ENCODE assay signal across 1 cellular context in the genomic region with DNA sequence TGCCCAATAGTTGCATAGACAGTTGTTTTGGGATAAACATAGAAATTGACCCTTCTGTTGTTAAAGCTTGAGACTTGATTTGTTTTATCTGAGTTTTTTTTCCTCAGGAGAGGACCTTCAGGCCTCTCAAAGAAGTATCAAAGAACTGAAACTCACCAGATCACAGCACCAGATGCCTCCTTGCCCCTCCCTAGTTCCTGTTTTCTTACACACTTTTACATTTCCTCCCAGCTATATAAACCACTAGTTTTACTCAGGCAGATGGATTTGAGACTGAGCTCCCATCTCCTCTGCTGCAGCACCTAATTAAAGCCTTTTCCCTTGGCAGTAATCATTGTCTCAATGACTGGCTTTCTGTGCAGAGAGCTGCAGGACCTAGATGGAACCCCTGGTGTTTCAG.
TF ChIP-seq lines count a peak whose summit lies in the region.

No MANE protein-coding gene starts in this region.

TF ChIP-seq in GM12878, 131 proteins besides CTCF, POLR2A, EP300 and RAD21:
- TF ChIP-seq PAX8 (IDR thresholded peaks at IDR 0.05) (no peak), RUNX3 (IDR thresholded peaks at IDR 0.05; ENCODE audit: low read length) (no peak), BMI1 (IDR thresholded peaks at IDR 0.05; ENCODE audit: borderline replicate concordance) (no peak), BHLHE40 (IDR thresholded peaks at IDR 0.05; ENCODE audit: borderline replicate concordance in 1 of 2, low read depth in 2 of 2, low read length in 1 of 2) (no peak), NFIC (IDR thresholded peaks at IDR 0.05; ENCODE audit: low read depth, low read length) (no peak), NR2C2 (IDR thresholded peaks at IDR 0.05; ENCODE audit: borderline replicate concordance, control insufficient read depth, insufficient read length, low read depth) (no peak), MTA2 (IDR thresholded peaks at IDR 0.05; ENCODE audit: low read depth) (no peak), EGR1 (IDR thresholded peaks at IDR 0.05; ENCODE audit: borderline replicate concordance in 1 of 2, low read depth in 2 of 2, low read length in 2 of 2) (no peak), NFXL1 (IDR thresholded peaks at IDR 0.05; ENCODE audit: borderline replicate concordance) (no peak), CBFB (IDR thresholded peaks at IDR 0.05; ENCODE audit: low read depth) (no peak), RB1 (IDR thresholded peaks at IDR 0.05; ENCODE audit: borderline replicate concordance) (no peak), TARDBP (IDR thresholded peaks at IDR 0.05; ENCODE audit: borderline replicate concordance) (no peak), ZNF274 (IDR thresholded peaks at IDR 0.05; ENCODE audit: insufficient read depth, insufficient read length) (no peak)
- TF ChIP-seq, protein P1, sequence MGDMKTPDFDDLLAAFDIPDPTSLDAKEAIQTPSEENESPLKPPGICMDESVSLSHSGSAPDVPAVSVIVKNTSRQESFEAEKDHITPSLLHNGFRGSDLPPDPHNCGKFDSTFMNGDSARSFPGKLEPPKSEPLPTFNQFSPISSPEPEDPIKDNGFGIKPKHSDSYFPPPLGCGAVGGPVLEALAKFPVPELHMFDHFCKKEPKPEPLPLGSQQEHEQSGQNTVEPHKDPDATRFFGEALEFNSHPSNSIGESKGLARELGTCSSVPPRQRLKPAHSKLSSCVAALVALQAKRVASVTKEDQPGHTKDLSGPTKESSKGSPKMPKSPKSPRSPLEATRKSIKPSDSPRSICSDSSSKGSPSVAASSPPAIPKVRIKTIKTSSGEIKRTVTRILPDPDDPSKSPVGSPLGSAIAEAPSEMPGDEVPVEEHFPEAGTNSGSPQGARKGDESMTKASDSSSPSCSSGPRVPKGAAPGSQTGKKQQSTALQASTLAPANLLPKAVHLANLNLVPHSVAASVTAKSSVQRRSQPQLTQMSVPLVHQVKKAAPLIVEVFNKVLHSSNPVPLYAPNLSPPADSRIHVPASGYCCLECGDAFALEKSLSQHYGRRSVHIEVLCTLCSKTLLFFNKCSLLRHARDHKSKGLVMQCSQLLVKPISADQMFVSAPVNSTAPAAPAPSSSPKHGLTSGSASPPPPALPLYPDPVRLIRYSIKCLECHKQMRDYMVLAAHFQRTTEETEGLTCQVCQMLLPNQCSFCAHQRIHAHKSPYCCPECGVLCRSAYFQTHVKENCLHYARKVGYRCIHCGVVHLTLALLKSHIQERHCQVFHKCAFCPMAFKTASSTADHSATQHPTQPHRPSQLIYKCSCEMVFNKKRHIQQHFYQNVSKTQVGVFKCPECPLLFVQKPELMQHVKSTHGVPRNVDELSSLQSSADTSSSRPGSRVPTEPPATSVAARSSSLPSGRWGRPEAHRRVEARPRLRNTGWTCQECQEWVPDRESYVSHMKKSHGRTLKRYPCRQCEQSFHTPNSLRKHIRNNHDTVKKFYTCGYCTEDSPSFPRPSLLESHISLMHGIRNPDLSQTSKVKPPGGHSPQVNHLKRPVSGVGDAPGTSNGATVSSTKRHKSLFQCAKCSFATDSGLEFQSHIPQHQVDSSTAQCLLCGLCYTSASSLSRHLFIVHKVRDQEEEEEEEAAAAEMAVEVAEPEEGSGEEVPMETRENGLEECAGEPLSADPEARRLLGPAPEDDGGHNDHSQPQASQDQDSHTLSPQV (IDR thresholded peaks at IDR 0.05), result no peak
- TF ChIP-seq, protein P2, sequence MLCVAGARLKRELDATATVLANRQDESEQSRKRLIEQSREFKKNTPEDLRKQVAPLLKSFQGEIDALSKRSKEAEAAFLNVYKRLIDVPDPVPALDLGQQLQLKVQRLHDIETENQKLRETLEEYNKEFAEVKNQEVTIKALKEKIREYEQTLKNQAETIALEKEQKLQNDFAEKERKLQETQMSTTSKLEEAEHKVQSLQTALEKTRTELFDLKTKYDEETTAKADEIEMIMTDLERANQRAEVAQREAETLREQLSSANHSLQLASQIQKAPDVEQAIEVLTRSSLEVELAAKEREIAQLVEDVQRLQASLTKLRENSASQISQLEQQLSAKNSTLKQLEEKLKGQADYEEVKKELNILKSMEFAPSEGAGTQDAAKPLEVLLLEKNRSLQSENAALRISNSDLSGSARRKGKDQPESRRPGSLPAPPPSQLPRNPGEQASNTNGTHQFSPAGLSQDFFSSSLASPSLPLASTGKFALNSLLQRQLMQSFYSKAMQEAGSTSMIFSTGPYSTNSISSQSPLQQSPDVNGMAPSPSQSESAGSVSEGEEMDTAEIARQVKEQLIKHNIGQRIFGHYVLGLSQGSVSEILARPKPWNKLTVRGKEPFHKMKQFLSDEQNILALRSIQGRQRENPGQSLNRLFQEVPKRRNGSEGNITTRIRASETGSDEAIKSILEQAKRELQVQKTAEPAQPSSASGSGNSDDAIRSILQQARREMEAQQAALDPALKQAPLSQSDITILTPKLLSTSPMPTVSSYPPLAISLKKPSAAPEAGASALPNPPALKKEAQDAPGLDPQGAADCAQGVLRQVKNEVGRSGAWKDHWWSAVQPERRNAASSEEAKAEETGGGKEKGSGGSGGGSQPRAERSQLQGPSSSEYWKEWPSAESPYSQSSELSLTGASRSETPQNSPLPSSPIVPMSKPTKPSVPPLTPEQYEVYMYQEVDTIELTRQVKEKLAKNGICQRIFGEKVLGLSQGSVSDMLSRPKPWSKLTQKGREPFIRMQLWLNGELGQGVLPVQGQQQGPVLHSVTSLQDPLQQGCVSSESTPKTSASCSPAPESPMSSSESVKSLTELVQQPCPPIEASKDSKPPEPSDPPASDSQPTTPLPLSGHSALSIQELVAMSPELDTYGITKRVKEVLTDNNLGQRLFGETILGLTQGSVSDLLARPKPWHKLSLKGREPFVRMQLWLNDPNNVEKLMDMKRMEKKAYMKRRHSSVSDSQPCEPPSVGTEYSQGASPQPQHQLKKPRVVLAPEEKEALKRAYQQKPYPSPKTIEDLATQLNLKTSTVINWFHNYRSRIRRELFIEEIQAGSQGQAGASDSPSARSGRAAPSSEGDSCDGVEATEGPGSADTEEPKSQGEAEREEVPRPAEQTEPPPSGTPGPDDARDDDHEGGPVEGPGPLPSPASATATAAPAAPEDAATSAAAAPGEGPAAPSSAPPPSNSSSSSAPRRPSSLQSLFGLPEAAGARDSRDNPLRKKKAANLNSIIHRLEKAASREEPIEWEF (IDR thresholded peaks at IDR 0.05; ENCODE audit: insufficient replicate concordance, low read depth, low read length), result no peak
- TF ChIP-seq, protein P3, sequence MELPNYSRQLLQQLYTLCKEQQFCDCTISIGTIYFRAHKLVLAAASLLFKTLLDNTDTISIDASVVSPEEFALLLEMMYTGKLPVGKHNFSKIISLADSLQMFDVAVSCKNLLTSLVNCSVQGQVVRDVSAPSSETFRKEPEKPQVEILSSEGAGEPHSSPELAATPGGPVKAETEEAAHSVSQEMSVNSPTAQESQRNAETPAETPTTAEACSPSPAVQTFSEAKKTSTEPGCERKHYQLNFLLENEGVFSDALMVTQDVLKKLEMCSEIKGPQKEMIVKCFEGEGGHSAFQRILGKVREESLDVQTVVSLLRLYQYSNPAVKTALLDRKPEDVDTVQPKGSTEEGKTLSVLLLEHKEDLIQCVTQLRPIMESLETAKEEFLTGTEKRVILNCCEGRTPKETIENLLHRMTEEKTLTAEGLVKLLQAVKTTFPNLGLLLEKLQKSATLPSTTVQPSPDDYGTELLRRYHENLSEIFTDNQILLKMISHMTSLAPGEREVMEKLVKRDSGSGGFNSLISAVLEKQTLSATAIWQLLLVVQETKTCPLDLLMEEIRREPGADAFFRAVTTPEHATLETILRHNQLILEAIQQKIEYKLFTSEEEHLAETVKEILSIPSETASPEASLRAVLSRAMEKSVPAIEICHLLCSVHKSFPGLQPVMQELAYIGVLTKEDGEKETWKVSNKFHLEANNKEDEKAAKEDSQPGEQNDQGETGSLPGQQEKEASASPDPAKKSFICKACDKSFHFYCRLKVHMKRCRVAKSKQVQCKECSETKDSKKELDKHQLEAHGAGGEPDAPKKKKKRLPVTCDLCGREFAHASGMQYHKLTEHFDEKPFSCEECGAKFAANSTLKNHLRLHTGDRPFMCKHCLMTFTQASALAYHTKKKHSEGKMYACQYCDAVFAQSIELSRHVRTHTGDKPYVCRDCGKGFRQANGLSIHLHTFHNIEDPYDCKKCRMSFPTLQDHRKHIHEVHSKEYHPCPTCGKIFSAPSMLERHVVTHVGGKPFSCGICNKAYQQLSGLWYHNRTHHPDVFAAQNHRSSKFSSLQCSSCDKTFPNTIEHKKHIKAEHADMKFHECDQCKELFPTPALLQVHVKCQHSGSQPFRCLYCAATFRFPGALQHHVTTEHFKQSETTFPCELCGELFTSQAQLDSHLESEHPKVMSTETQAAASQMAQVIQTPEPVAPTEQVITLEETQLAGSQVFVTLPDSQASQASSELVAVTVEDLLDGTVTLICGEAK (IDR thresholded peaks at IDR 0.05; ENCODE audit: borderline replicate concordance), result no peak
- TF ChIP-seq, protein P4, sequence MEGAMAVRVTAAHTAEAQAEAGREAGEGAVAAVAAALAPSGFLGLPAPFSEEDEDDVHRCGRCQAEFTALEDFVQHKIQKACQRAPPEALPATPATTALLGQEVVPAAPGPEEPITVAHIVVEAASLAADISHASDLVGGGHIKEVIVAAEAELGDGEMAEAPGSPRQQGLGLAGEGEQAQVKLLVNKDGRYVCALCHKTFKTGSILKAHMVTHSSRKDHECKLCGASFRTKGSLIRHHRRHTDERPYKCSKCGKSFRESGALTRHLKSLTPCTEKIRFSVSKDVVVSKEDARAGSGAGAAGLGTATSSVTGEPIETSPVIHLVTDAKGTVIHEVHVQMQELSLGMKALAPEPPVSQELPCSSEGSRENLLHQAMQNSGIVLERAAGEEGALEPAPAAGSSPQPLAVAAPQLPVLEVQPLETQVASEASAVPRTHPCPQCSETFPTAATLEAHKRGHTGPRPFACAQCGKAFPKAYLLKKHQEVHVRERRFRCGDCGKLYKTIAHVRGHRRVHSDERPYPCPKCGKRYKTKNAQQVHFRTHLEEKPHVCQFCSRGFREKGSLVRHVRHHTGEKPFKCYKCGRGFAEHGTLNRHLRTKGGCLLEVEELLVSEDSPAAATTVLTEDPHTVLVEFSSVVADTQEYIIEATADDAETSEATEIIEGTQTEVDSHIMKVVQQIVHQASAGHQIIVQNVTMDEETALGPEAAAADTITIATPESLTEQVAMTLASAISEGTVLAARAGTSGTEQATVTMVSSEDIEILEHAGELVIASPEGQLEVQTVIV (IDR thresholded peaks at IDR 0.05; ENCODE audit: borderline replicate concordance, partially characterized antibody), result no peak
- TF ChIP-seq, protein P5, sequence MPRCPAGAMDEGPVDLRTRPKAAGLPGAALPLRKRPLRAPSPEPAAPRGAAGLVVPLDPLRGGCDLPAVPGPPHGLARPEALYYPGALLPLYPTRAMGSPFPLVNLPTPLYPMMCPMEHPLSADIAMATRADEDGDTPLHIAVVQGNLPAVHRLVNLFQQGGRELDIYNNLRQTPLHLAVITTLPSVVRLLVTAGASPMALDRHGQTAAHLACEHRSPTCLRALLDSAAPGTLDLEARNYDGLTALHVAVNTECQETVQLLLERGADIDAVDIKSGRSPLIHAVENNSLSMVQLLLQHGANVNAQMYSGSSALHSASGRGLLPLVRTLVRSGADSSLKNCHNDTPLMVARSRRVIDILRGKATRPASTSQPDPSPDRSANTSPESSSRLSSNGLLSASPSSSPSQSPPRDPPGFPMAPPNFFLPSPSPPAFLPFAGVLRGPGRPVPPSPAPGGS (IDR thresholded peaks at IDR 0.05; ENCODE audit: borderline replicate concordance, insufficient read depth, low read depth, low read length, poor library complexity, severe bottlenecking), result no peak
TF ChIP-seq in GM12878: peak in this region for 0.
